8 cellular contexts compared by ENCODE assay signal in genomic region chr7:34823650-34824258, GRCh38.
DNase-seq lines count a peak whose midpoint lies in the region; ATAC-seq and TF ChIP-seq lines count a peak whose summit lies in the region.

No MANE protein-coding gene starts in this region.

- H3K9me3 Mint-ChIP-seq in stimulated activated naive B cell treated with anti-CD40 and anti-IgM and Interleukin-4, amounts not matched to agents 10 μg/mL and 1 μg/mL and 100 μg/mL, for 72 hours = peaks cover 0 to 5% of the 10 kb centered on the region in 2 donors

- H3K27me3 ChIP-seq in dorsolateral prefrontal cortex (no peaks in the 10 kb centered on the region), mesenchymal stem cell (ENCODE audit: control insufficient read depth in 1 of 2, insufficient read depth in 1 of 2, low read length in 2 of 2) (peaks cover 0 to 24% of the 10 kb centered on the region in 2 experiments)

- H4K91ac ChIP-seq in mesenchymal stem cell (ENCODE audit: low read length) = no peak overlapping the region

- intact Hi-C loops in dorsolateral prefrontal cortex (cut with DNase I) = loop anchor here (2.0 to 5.0 kb wide), 3 partner anchors 45 to 104 kb away; no protein-coding TSS in a partner anchor

- no peak overlapping the region for H3K27ac Mint-ChIP-seq in stimulated activated naive B cell treated with anti-CD40 and anti-IgM and Interleukin-4, amounts not matched to agents 10 μg/mL and 1 μg/mL and 100 μg/mL, for 72 hours

- no peak overlapping the region for H2AFZ ChIP-seq in mesenchymal stem cell (ENCODE audit: low read depth, low read length)

- no peak overlapping the region for H3K27ac ChIP-seq in dorsolateral prefrontal cortex
- H3K27ac ChIP-seq in mesenchymal stem cell (ENCODE audit: low read length, poor library complexity, severe bottlenecking) = no peak overlapping the region

- no peaks in the 10 kb centered on the region for H3K4me1 Mint-ChIP-seq in stimulated activated naive B cell treated with anti-CD40 and anti-IgM and Interleukin-4, amounts not matched to agents 10 μg/mL and 1 μg/mL and 100 μg/mL, for 72 hours

- H3K18ac ChIP-seq in mesenchymal stem cell (ENCODE audit: low read depth in 1 of 2, low read length in 2 of 2) = no peak overlapping the region

- no peak overlapping the region for H2BK15ac ChIP-seq in mesenchymal stem cell (ENCODE audit: low read depth, poor library complexity, severe bottlenecking)

- H3K4me3 ChIP-seq in dorsolateral prefrontal cortex (no peak overlapping the region), mesenchymal stem cell (ENCODE audit: insufficient read depth in 1 of 2, low read depth in 1 of 2, low read length in 2 of 2) (no peak overlapping the region)

- no peaks in the 10 kb centered on the region for H3K79me1 ChIP-seq in mesenchymal stem cell (replicated peaks; ENCODE audit: low read length, poor library complexity, severe bottlenecking)

- no peak overlapping the region for H4K8ac ChIP-seq in mesenchymal stem cell (ENCODE audit: low read length)

- peak; percentile 10 for DNase-seq in activated CD4-positive, CD25-positive, alpha-beta regulatory T cell treated with anti-CD3 and anti-CD28 coated beads, Interleukin-2, amount 50 U/mL, for 16 hours (ENCODE audit: low read depth, low spot score)
- peak; percentile 59 for DNase-seq in NCI-H1694 treated with DMSO at 0.1 percent for 48 hours (lab: John Stamatoyannopoulos, UW)
- peak; percentile 68 for DNase-seq in activated CD4-positive, alpha-beta T cell treated with anti-CD3 and anti-CD28 coated beads for 48 hours
- peak in 9 of 10 donors; percentile 38 to 70 (median 60) for DNase-seq in dorsolateral prefrontal cortex
- peak; percentile 46 for DNase-seq in mesenchymal stem cell
- DNase-seq in stimulated activated naive B cell treated with anti-CD40 and anti-IgM and Interleukin-4, amounts not matched to agents 10 μg/mL and 1 μg/mL and 100 μg/mL, for 72 hours = no peak

- peak; percentile 73 to 97 (median 90) for TF ChIP-seq CTCF in dorsolateral prefrontal cortex (IDR thresholded peaks at IDR 0.05 in 54 of 56, conservative IDR thresholded peaks at IDR 0.05 in 2 of 56; ENCODE audit: low read depth in 1 of 56, partially characterized antibody in 56 of 56)

- no peak overlapping the region for H3K23ac ChIP-seq in mesenchymal stem cell (ENCODE audit: low read length in 2 of 2)

- no peaks in the 10 kb centered on the region for H3K27me3 Mint-ChIP-seq in stimulated activated naive B cell treated with anti-CD40 and anti-IgM and Interleukin-4, amounts not matched to agents 10 μg/mL and 1 μg/mL and 100 μg/mL, for 72 hours

- H3K4me1 ChIP-seq in mesenchymal stem cell (ENCODE audit: control insufficient read depth, insufficient read depth, low read depth, low read length) = no peaks in the 10 kb centered on the region

- no peak for ATAC-seq in activated CD4-positive, CD25-positive, alpha-beta regulatory T cell treated with anti-CD3 and anti-CD28 coated beads, Interleukin-2, amount 50 U/mL, for 24 hours
- ATAC-seq in HG02642 (IDR thresholded peaks at IDR 0.05; ENCODE audit: poor library complexity, unreplicated experiment) = peak; percentile 87
- peak; percentile 52 to 59 for ATAC-seq in stimulated activated naive B cell treated with anti-CD40 and anti-IgM and Interleukin-4, amounts not matched to agents 10 μg/mL and 1 μg/mL and 100 μg/mL, for 72 hours (replicated peaks)

- H2BK5ac ChIP-seq in mesenchymal stem cell (ENCODE audit: low read depth, low read length, poor library complexity, severe bottlenecking) = no peak overlapping the region

- no peak overlapping the region for H3K9ac ChIP-seq in mesenchymal stem cell (ENCODE audit: low read length)

- H3K9me3 ChIP-seq in mesenchymal stem cell (ENCODE audit: control insufficient read depth, low read length) = no peaks in the 10 kb centered on the region

- H2BK120ac ChIP-seq in mesenchymal stem cell (ENCODE audit: low read depth, low read length) = no peak overlapping the region

- no peak overlapping the region for H2BK12ac ChIP-seq in mesenchymal stem cell (ENCODE audit: low read length in 2 of 2)

- no peak overlapping the region for H3K4me2 ChIP-seq in mesenchymal stem cell (ENCODE audit: low read length, poor library complexity, severe bottlenecking)

- no peaks in the 10 kb centered on the region for H3K36me3 ChIP-seq in mesenchymal stem cell (ENCODE audit: control insufficient read depth in 1 of 2, insufficient read depth in 2 of 2, low read depth in 1 of 2, low read length in 2 of 2)

- no peak overlapping the region for H2AK5ac ChIP-seq in mesenchymal stem cell (ENCODE audit: low read length, severe bottlenecking)

- no peak overlapping the region for H3K14ac ChIP-seq in mesenchymal stem cell (ENCODE audit: low read length in 2 of 2)

- 62% methylated on average over 6 of the region's 7 CpGs for WGBS in mesenchymal stem cell

- no peaks in the 10 kb centered on the region for H3K36me3 Mint-ChIP-seq in stimulated activated naive B cell treated with anti-CD40 and anti-IgM and Interleukin-4, amounts not matched to agents 10 μg/mL and 1 μg/mL and 100 μg/mL, for 72 hours

- no peak overlapping the region for H3K4ac ChIP-seq in mesenchymal stem cell (ENCODE audit: low read depth in 1 of 2, low read length in 2 of 2)

- H3K4me3 Mint-ChIP-seq in stimulated activated naive B cell treated with anti-CD40 and anti-IgM and Interleukin-4, amounts not matched to agents 10 μg/mL and 1 μg/mL and 100 μg/mL, for 72 hours = no peak overlapping the region

Comparison
In these comparisons a context has a peak if more than half of its experiments do, and no peak if none do; other contexts are left out.
1. ATAC-seq: peak in HG02642 (single experiment) and stimulated activated naive B cell treated with anti-CD40 and anti-IgM and Interleukin-4, amounts not matched to agents 10 μg/mL and 1 μg/mL and 100 μg/mL, for 72 hours (2 of 2); none in activated CD4-positive, CD25-positive, alpha-beta regulatory T cell treated with anti-CD3 and anti-CD28 coated beads, Interleukin-2, amount 50 U/mL, for 24 hours (0 of 2).